Comparison of ENCODE assay signal across 8 cellular contexts in genomic region chr12:7935773-7936581, GRCh38. TPM values are rescaled to one million over a fixed set of nuclear protein-coding genes. Genes with fewer than 3 reads are reported as not detected.
DNase-seq lines count a peak whose midpoint lies in the region; ATAC-seq and TF ChIP-seq lines count a peak whose summit lies in the region.

Gene SLC2A3, minus strand, starts transcription at chr12:7936187. Its CDS starts 153 bp downstream, at chr12:7936034.

- H3K4me1 ChIP-seq in HUES6 (ENCODE audit: control insufficient read depth, insufficient read depth, low read length) (peaks cover 23% of the 10 kb centered on the region), right atrium auricular region (no peaks in the 10 kb centered on the region), prostate gland (replicated peaks) (no peaks in the 10 kb centered on the region), urinary bladder (ENCODE audit: insufficient read depth) (no peaks in the 10 kb centered on the region)

- TF ChIP-seq CTCF in right atrium auricular region (IDR thresholded peaks at IDR 0.05), result no peak
- TF ChIP-seq CTCF in prostate gland (IDR thresholded peaks at IDR 0.05), result no peak

- H3K27me3 ChIP-seq in HUES6 (ENCODE audit: control insufficient read depth, insufficient read depth, low read length), result no peaks in the 10 kb centered on the region
- no peaks in the 10 kb centered on the region for H3K27me3 ChIP-seq in right atrium auricular region
- H3K27me3 ChIP-seq in prostate gland (replicated peaks; ENCODE audit: insufficient read depth), result no peaks in the 10 kb centered on the region

- H3K9me3 ChIP-seq in HUES6 (ENCODE audit: control insufficient read depth, insufficient read depth, low read depth, low read length) (no peaks in the 10 kb centered on the region), right atrium auricular region (no peaks in the 10 kb centered on the region), prostate gland (no peaks in the 10 kb centered on the region)

- peak; percentile 26 for TF ChIP-seq POLR2A in prostate gland (IDR thresholded peaks at IDR 0.05)

- H3K4me3 ChIP-seq in HUES6 (ENCODE audit: low read depth, low read length) (peak within 1 kb of the TSS; percentile 93), right atrium auricular region (peak within 1 kb of the TSS; percentile 50 to 52), prostate gland (peak within 1 kb of the TSS; percentile 6 to 23), urinary bladder (ENCODE audit: low read depth, low read length) (peak within 1 kb of the TSS; percentile 41)

- H3K27ac ChIP-seq in HUES6 (ENCODE audit: low read depth, low read length), result peak within 1 kb of the TSS; percentile 59; the same call in 1 of the 2 replicates
- peak within 1 kb of the TSS; percentile 81 for H3K27ac ChIP-seq in right atrium auricular region
- peak within 1 kb of the TSS; percentile 4 to 29 for H3K27ac ChIP-seq in prostate gland
- H3K27ac ChIP-seq in urinary bladder (ENCODE audit: low read depth), result no peak within 1 kb of the TSS

- peak; percentile 49 for ATAC-seq in GM18502 (IDR thresholded peaks at IDR 0.05; ENCODE audit: poor library complexity, unreplicated experiment)

- DNase-seq in anterior cingulate cortex (lab: John Stamatoyannopoulos, UW) (peak in 36 of 58 donors; percentile 4 to 56 (median 32)), right atrium auricular region (ENCODE audit: low spot score) (peak; percentile 82), prostate gland (ENCODE audit: low spot score) (no peak), NCI-H2081 (lab: John Stamatoyannopoulos, UW) (no peak)

- intact Hi-C loops in T-helper 2 cell treated with Interferon-gamma antibody and Interleukin-4, amounts not matched to agents 100 ng/mL and 5 ng/mL, for 36 hours (cut with micrococcal nuclease), result loop anchor here (1.0 kb wide), 4 partner anchors 24 to 146 kb away; partner anchors contain the start of gene NECAP1
- intact Hi-C loops in prostate gland (cut with DNase I), result loop anchor here (2.0 kb wide), 1 partner anchor 25 kb away; no protein-coding TSS in a partner anchor

- H3K9ac ChIP-seq in HUES6 (ENCODE audit: low read length), result peak within 1 kb of the TSS; percentile 93

- 17% methylated on average over 13 of the region's 13 CpGs for WGBS in prostate gland
- 3% methylated on average over 13 of the region's 13 CpGs for WGBS in urinary bladder

- H3K36me3 ChIP-seq in HUES6 (ENCODE audit: control insufficient read depth, insufficient read depth, low read length) (peaks cover 45% of the 10 kb centered on the region), right atrium auricular region (peaks cover 17% of the 10 kb centered on the region), prostate gland (no peaks in the 10 kb centered on the region), urinary bladder (ENCODE audit: insufficient read depth) (no peaks in the 10 kb centered on the region)

RNA-seq across cellular contexts. Expression of gene SLC2A3, which starts in this region (rescaled TPM):
- total RNA-seq in T-helper 2 cell treated with Interferon-gamma antibody and Interleukin-4, amounts not matched to agents 100 ng/mL and 5 ng/mL, for 36 hours, result 280 and 289 TPM in 2 replicates
- 10 to 100 TPM; 13.7 to 17.5 TPM for total RNA-seq in right atrium auricular region
- total RNA-seq in prostate gland, result 10 to 100 TPM in 1 of 2 donors, 1 to 10 TPM in 1; 4.1 to 21.2 TPM
- 76.9 TPM for total RNA-seq in urinary bladder
- polyA plus RNA-seq in urinary bladder, result 21.7 TPM

Comparison
In these comparisons a context has a peak if more than half of its experiments do, and no peak if none do; other contexts are left out.
1. H3K4me3 ChIP-seq: peak in every context shown above with its lines; median percentile 93 in HUES6; 51 in right atrium auricular region; 41 in urinary bladder; 14 in prostate gland.
2. DNase-seq: peak in anterior cingulate cortex (36 of 58) and right atrium auricular region (single experiment); none in prostate gland (single experiment) and NCI-H2081 (0 of 2).